Comparison of ENCODE assay signal across 8 cellular contexts in genomic region chr10:99619090-99619800, GRCh38. TPM values are rescaled to one million over a fixed set of nuclear protein-coding genes. Genes with fewer than 3 reads are reported as not detected.
DNase-seq lines count a peak whose midpoint lies in the region; ATAC-seq, FAIRE-seq and TF ChIP-seq lines count a peak whose summit lies in the region.

No MANE protein-coding gene starts in this region.

- H3K27ac ChIP-seq in CD4-positive, alpha-beta T cell (ENCODE audit: low read depth, low read length) = peak overlapping the region; percentile 48
- peak overlapping the region; percentile 99 for H3K27ac ChIP-seq in keratinocyte (ENCODE audit: control insufficient read depth, insufficient read depth, low read length)
- peak overlapping the region; percentile 98 for H3K27ac ChIP-seq in suprapubic skin

- H3K9me3 ChIP-seq in CD4-positive, alpha-beta T cell (ENCODE audit: control insufficient read depth, low read length) = no peaks in the 10 kb centered on the region
- no peaks in the 10 kb centered on the region for H3K9me3 ChIP-seq in adipocyte (ENCODE audit: control insufficient read depth, low read length)
- H3K9me3 ChIP-seq in keratinocyte (ENCODE audit: control insufficient read depth, low read depth, low read length) = no peaks in the 10 kb centered on the region
- no peaks in the 10 kb centered on the region for H3K9me3 ChIP-seq in suprapubic skin

- DNase-seq in CD4-positive, alpha-beta T cell = no peak
- DNase-seq in adipocyte (ENCODE audit: low read depth) (peak; percentile 57), keratinocyte (ENCODE audit: low read depth, low spot score) (no peak), suprapubic skin (ENCODE audit: low spot score in 2 of 2) (no peak)

- no peak for ATAC-seq in CD4-positive, alpha-beta T cell (ENCODE audit: poor library complexity)
- no peak for ATAC-seq in GM21390 (IDR thresholded peaks at IDR 0.05; ENCODE audit: unreplicated experiment)
- ATAC-seq in HG02623 (IDR thresholded peaks at IDR 0.05; ENCODE audit: unreplicated experiment) = no peak
- ATAC-seq in GM19467 (IDR thresholded peaks at IDR 0.05; ENCODE audit: unreplicated experiment) = no peak

- no peaks in the 10 kb centered on the region for H4K20me1 ChIP-seq in keratinocyte (ENCODE audit: control insufficient read depth, extremely low read depth, insufficient read depth, low read length)

- H3K27me3 Mint-ChIP-seq in CD4-positive, alpha-beta T cell = no peaks in the 10 kb centered on the region
- no peaks in the 10 kb centered on the region for H3K27me3 Mint-ChIP-seq in IgD-negative memory B cell

- no peak for TF ChIP-seq EP300 in suprapubic skin (IDR thresholded peaks at IDR 0.05)

- H3K36me3 ChIP-seq in adipocyte (ENCODE audit: control insufficient read depth, insufficient read depth, low read length, severe bottlenecking) (peaks cover 11% of the 10 kb centered on the region), keratinocyte (ENCODE audit: control insufficient read depth in 2 of 2, extremely low read depth in 1 of 2, insufficient read depth in 2 of 2, low read length in 2 of 2) (peaks cover 0 to 5% of the 10 kb centered on the region in 2 experiments), suprapubic skin (peaks cover 2% of the 10 kb centered on the region)

- H3K79me2 ChIP-seq in keratinocyte (ENCODE audit: control insufficient read depth, insufficient read depth, low read length) = peaks cover 46% of the 10 kb centered on the region

- peak overlapping the region; percentile 74 for H3K4me2 ChIP-seq in keratinocyte (ENCODE audit: control insufficient read depth, extremely low read depth, insufficient read depth, low read depth, low read length)

- peak overlapping the region; percentile 97 for H3K9ac ChIP-seq in adipocyte (ENCODE audit: low read length)
- H3K9ac ChIP-seq in keratinocyte (ENCODE audit: control insufficient read depth, extremely low read depth, insufficient read depth, low read length) = peak overlapping the region; percentile 98

- H3K4me1 ChIP-seq in adipocyte (ENCODE audit: control insufficient read depth, insufficient read depth, low read length) (peaks cover 46% of the 10 kb centered on the region), keratinocyte (ENCODE audit: control insufficient read depth, extremely low read depth, insufficient read depth, low read length) (peaks cover 27% of the 10 kb centered on the region), suprapubic skin (peaks cover 47% of the 10 kb centered on the region)

- dilution Hi-C loops in keratinocyte (cut with MboI; ENCODE audit: extremely low pct_ligation_motif_present, low sequenced_read_pairs) = loop anchor here (25.0 kb wide), 1 partner anchor 182 kb away; the partner anchor contains the start of gene GOT1

- POLR2A ChIA-PET in CD4-positive, alpha-beta T cell (lab: Charles Lee) = interaction anchor here (0.6 to 4.8 kb wide), 8 partner anchors 7 to 1173 kb away, joined by 3 to 57 read pairs (median 6); partner anchors contain the start of genes COX15, CUTC, ENTPD7 and GOT1

- no peaks in the 10 kb centered on the region for H3K27me3 ChIP-seq in CD4-positive, alpha-beta T cell (ENCODE audit: control insufficient read depth, insufficient read depth, low read length)
- no peaks in the 10 kb centered on the region for H3K27me3 ChIP-seq in adipocyte (replicated peaks; ENCODE audit: control insufficient read depth, insufficient read depth, low read length)
- no peaks in the 10 kb centered on the region for H3K27me3 ChIP-seq in keratinocyte (ENCODE audit: control insufficient read depth, extremely low read depth, insufficient read depth, low read length)
- no peaks in the 10 kb centered on the region for H3K27me3 ChIP-seq in suprapubic skin

- CTCF ChIA-PET in CD4-positive, alpha-beta T cell (lab: Charles Lee) = interaction anchor here (0.5 to 1.4 kb wide), 2 partner anchors 40 to 608 kb away, joined by 3 read pairs; partner anchors contain the start of gene ENTPD7

- no peak for TF ChIP-seq CTCF in CD4-positive, alpha-beta T cell (IDR thresholded peaks at IDR 0.05)
- TF ChIP-seq CTCF in keratinocyte (optimal IDR thresholded peaks at IDR 0.05 in 1 of 3, IDR thresholded peaks at IDR 0.05 in 1 of 3, conservative IDR thresholded peaks at IDR 0.05 in 1 of 3; ENCODE audit: extremely low read depth in 1 of 3, insufficient read depth in 2 of 3, low read length in 3 of 3) (no peak), suprapubic skin (IDR thresholded peaks at IDR 0.05) (no peak)

- intact Hi-C loops in CD4-positive, alpha-beta T cell (cut with DNase I, micrococcal nuclease) = loop anchor here (1.0 to 10.0 kb wide), 3 partner anchors 189 to 1484 kb away; partner anchors contain the start of genes GOT1 (in 1 of the 2) and R3HCC1L (in 1 of the 2)

- H2AFZ ChIP-seq in keratinocyte (ENCODE audit: control insufficient read depth, low read length) = peak overlapping the region; percentile 67

- H3K9me1 ChIP-seq in keratinocyte (ENCODE audit: control insufficient read depth, extremely low read depth, insufficient read depth, low read length) = no peaks in the 10 kb centered on the region

- 1% methylated on average over 9 of the region's 9 CpGs for WGBS in suprapubic skin

- H3K9me3 Mint-ChIP-seq in CD4-positive, alpha-beta T cell = no peaks in the 10 kb centered on the region
- H3K9me3 Mint-ChIP-seq in IgD-negative memory B cell = no peaks in the 10 kb centered on the region

- H3K4me3 ChIP-seq in adipocyte (ENCODE audit: low read length) = peak overlapping the region; percentile 99
- H3K4me3 ChIP-seq in keratinocyte (ENCODE audit: control insufficient read depth in 2 of 3, extremely low read depth in 1 of 3, insufficient read depth in 2 of 3, low read depth in 1 of 3, low read length in 3 of 3) = peak overlapping the region; percentile 83 to 95 (median 85)
- peak overlapping the region; percentile 94 for H3K4me3 ChIP-seq in suprapubic skin

- H3K27ac Mint-ChIP-seq in CD4-positive, alpha-beta T cell = peak overlapping the region; percentile 82
- peak overlapping the region; percentile 77 to 97 (median 81) for H3K27ac Mint-ChIP-seq in IgD-negative memory B cell

- TF ChIP-seq POLR2A in suprapubic skin (IDR thresholded peaks at IDR 0.05) = no peak

- H3K4me3 Mint-ChIP-seq in CD4-positive, alpha-beta T cell = peak overlapping the region; percentile 89
- peak overlapping the region; percentile 85 to 88 (median 86) for H3K4me3 Mint-ChIP-seq in IgD-negative memory B cell

- FAIRE-seq in keratinocyte (lab: Jason Lieb, UNC) = peak; percentile 34

- H3K4me1 Mint-ChIP-seq in CD4-positive, alpha-beta T cell (ENCODE audit: low read depth) = peaks cover 58% of the 10 kb centered on the region
- H3K4me1 Mint-ChIP-seq in IgD-negative memory B cell = peaks cover 11 to 36% (median 28%) of the 10 kb centered on the region in 3 donors

- H3K36me3 Mint-ChIP-seq in CD4-positive, alpha-beta T cell (ENCODE audit: low read depth) = peaks cover 22% of the 10 kb centered on the region
- H3K36me3 Mint-ChIP-seq in IgD-negative memory B cell = no peaks in the 10 kb centered on the region

RNA-seq across cellular contexts. Expression of gene SLC25A28, which starts 1.0 kb away (rescaled TPM):
- 100 to 1,000 TPM; 112 to 113 TPM for total RNA-seq in CD4-positive, alpha-beta T cell
- polyA plus RNA-seq in IgD-negative memory B cell = 27.1 TPM
- polyA plus RNA-seq in keratinocyte = 35.7 to 70.4 TPM (median 52.3 TPM) in 3 replicates
- 38.6 TPM for polyA plus RNA-seq in keratinocyte (2011; ENCODE audit: low read depth)
- 32.3 and 32.7 TPM in 2 replicates for polyA plus RNA-seq in keratinocyte (2011; cell fraction: cytosol; rRNA removed)
- polyA plus RNA-seq in keratinocyte (2011; cell fraction: nucleus; rRNA removed) = 127 and 163 TPM in 2 replicates
- polyA plus RNA-seq in keratinocyte (2012; ENCODE audit: low replicate concordance) = 25.9 and 43.2 TPM in 2 replicates
- 34.9 to 50.0 TPM (median 40.9 TPM) in 3 replicates for polyA minus RNA-seq in keratinocyte
- 29.9 TPM for polyA minus RNA-seq in keratinocyte (2011; cell fraction: cytosol; rRNA and poly(A)+ RNA removed)
- polyA minus RNA-seq in keratinocyte (2011; cell fraction: nucleus; rRNA and poly(A)+ RNA removed) = 21.9 and 32.6 TPM in 2 replicates
- 10 to 100 TPM; 37.0 to 69.4 (median 42.2) TPM for total RNA-seq in suprapubic skin

RNA-seq across cellular contexts. Expression of gene ENTPD7, which starts 40.1 kb away (rescaled TPM):
- 1 to 10 TPM; 1.1 to 1.4 TPM for total RNA-seq in CD4-positive, alpha-beta T cell
- polyA plus RNA-seq in IgD-negative memory B cell (0.99 TPM), keratinocyte (18.1 to 21.3 TPM (median 20.9 TPM) in 3 replicates)
- polyA plus RNA-seq in keratinocyte (2011; ENCODE audit: low read depth) = 7.1 TPM
- polyA plus RNA-seq in keratinocyte (2011; cell fraction: cytosol; rRNA removed) = 7.8 and 12.1 TPM in 2 replicates
- polyA plus RNA-seq in keratinocyte (2011; cell fraction: nucleus; rRNA removed) = 25.0 and 28.5 TPM in 2 replicates
- 7.4 and 12.1 TPM in 2 replicates for polyA plus RNA-seq in keratinocyte (2012; ENCODE audit: low replicate concordance)
- polyA minus RNA-seq in keratinocyte = 18.2 to 60.4 TPM (median 50.2 TPM) in 3 replicates
- 24.9 TPM for polyA minus RNA-seq in keratinocyte (2011; cell fraction: cytosol; rRNA and poly(A)+ RNA removed)
- polyA minus RNA-seq in keratinocyte (2011; cell fraction: nucleus; rRNA and poly(A)+ RNA removed) = 60.9 and 105 TPM in 2 replicates
- 10 to 100 TPM in 2 of 4 donors, 1 to 10 TPM in 2; 9.6 to 13.5 (median 10.0) TPM for total RNA-seq in suprapubic skin

Comparison
In these comparisons a context has a peak if more than half of its experiments do, and no peak if none do; other contexts are left out.
1. H3K27ac ChIP-seq: peak in every context shown above with its lines; median percentile 99 in keratinocyte; 98 in suprapubic skin; 48 in CD4-positive, alpha-beta T cell.
2. RNA of gene ENTPD7, which starts 40.1 kb away (total RNA-seq): 9.6 to 13.5 TPM in suprapubic skin; 1.1 to 1.4 TPM in CD4-positive, alpha-beta T cell; every median in the first group is over 4 times any median in the second.
3. Peak in every context shown above with its lines, with median percentiles within 50 percentile points of each other: H3K4me3 ChIP-seq.